In the genomic region with DNA sequence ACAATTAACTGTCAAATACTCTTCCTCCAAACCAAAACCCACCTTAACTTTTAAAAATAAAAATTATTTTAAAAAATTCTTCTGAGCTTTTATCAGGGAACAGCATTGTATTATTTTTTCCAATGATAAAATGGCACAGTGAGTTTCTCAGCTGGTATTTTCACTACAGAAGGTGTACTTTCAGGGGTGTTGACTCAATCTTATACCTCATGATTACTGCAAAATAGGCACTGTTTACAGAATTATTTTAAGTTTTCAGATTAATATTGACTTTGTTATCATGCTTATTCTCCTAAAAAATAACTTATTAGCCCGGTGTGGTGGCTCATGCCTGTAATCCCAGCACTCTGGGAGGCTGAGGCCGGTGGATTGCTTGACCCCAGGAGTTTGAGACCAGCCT, we compare ENCODE assay signal across 1 cellular context.
TF ChIP-seq lines count a peak whose summit lies in the region.

No MANE protein-coding gene starts in this region.

TF ChIP-seq in IMR-90, 13 proteins besides CTCF, POLR2A, EP300 and RAD21 (continued from another document):
- TF ChIP-seq MAZ (IDR thresholded peaks at IDR 0.05; ENCODE audit: borderline replicate concordance, low read depth, low read length) (no peak), RFX5 (IDR thresholded peaks at IDR 0.05; ENCODE audit: low read depth, low read length) (no peak)
- TF ChIP-seq, protein P1, sequence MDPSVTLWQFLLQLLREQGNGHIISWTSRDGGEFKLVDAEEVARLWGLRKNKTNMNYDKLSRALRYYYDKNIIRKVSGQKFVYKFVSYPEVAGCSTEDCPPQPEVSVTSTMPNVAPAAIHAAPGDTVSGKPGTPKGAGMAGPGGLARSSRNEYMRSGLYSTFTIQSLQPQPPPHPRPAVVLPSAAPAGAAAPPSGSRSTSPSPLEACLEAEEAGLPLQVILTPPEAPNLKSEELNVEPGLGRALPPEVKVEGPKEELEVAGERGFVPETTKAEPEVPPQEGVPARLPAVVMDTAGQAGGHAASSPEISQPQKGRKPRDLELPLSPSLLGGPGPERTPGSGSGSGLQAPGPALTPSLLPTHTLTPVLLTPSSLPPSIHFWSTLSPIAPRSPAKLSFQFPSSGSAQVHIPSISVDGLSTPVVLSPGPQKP (IDR thresholded peaks at IDR 0.05; ENCODE audit: borderline replicate concordance, low read depth, low read length), result no peak
TF ChIP-seq in IMR-90: peak in this region for 0.
